14 cellular contexts compared by ENCODE assay signal in the genomic region with DNA sequence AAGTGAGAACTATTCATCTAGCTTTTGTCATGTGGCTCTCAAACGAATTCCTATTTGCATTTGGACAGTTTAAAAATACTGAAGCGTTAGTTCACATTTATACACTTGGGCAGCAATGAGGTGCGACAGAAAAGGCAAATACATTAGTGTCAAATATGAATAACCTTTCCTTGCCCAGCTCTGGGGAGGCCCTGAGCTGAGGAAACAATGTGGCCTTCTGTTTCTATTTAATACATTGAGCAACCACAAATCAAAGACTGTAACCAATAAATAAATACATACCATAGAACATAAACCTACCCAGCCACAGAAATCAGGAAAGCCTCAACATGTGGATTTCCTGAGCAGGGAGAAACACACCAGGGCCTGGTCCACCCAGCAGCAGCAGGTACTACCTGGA.
DNase-seq lines count a peak whose midpoint lies in the region; TF ChIP-seq lines count a peak whose summit lies in the region.
"Had no signal": no experiment of that assay in that cellular context is flagged by ENCODE, and none has a peak within 500 bp of the region (broad histone marks: within the 10 kb centered on the region; RNA-seq: fewer than 3 reads in every experiment).

No MANE protein-coding gene starts in this region.

- no peaks in the 10 kb centered on the region for H3K27me3 Mint-ChIP-seq in Calu3 (ENCODE audit: unreplicated experiment)
- H3K27me3 Mint-ChIP-seq in nephron progenitor cell (ENCODE audit: low read depth, poor library complexity) = peaks cover 2% of the 10 kb centered on the region
- H3K27me3 Mint-ChIP-seq: CD4-positive, CD25-positive, alpha-beta regulatory T cell; IgD-negative memory B cell had no signal

- POLR2A ChIA-PET in GM10248 (lab: Yijun Ruan, JAX) = no interaction called here

- H3K9me3 ChIP-seq in BLaER1 (peaks cover 8% of the 10 kb centered on the region), adipocyte (ENCODE audit: control insufficient read depth, low read length) (no peaks in the 10 kb centered on the region)

- H3K9me3 Mint-ChIP-seq in Calu3 (ENCODE audit: low read depth, unreplicated experiment) (no peaks in the 10 kb centered on the region), nephron progenitor cell (peaks cover 22% of the 10 kb centered on the region)
- H3K9me3 Mint-ChIP-seq: HFFc6 had no signal

- BruUV-seq in Calu3 (replicated peaks; lab: Mats Ljungman, UMichigan) = no TSS peak

- intact Hi-C loops in Calu3 (cut with micrococcal nuclease; ENCODE audit: unreplicated experiment) = loop anchor here (5.0 kb wide), 1 partner anchor 903 kb away; no protein-coding TSS in a partner anchor

- no peak for TF ChIP-seq CTCF in Calu3 (IDR thresholded peaks at IDR 0.05; ENCODE audit: unreplicated experiment)
- TF ChIP-seq CTCF in nephron progenitor cell (IDR thresholded peaks at IDR 0.05) = no peak
- TF ChIP-seq CTCF in GM10248 (IDR thresholded peaks at IDR 0.05; ENCODE audit: control extremely low read depth, extremely low read depth, low read depth, missing control alignments) = no peak

- H3K27me3 ChIP-seq in BLaER1 (no peaks in the 10 kb centered on the region), adipocyte (replicated peaks; ENCODE audit: control insufficient read depth, insufficient read depth, low read length) (no peaks in the 10 kb centered on the region)

- no peak overlapping the region for H3K4me3 Mint-ChIP-seq in Calu3 (ENCODE audit: low read depth, unreplicated experiment)
- no peak overlapping the region for H3K4me3 Mint-ChIP-seq in nephron progenitor cell
- H3K4me3 Mint-ChIP-seq: CD4-positive, CD25-positive, alpha-beta regulatory T cell; HFFc6; IgD-negative memory B cell had no signal

- H3K27ac ChIP-seq in BLaER1 = no peak overlapping the region

- no peak overlapping the region for H3K4me3 ChIP-seq in BLaER1
- no peak overlapping the region for H3K4me3 ChIP-seq in adipocyte (ENCODE audit: low read length)
- H3K4me3 ChIP-seq: A549, GM12878 had no signal

- no peaks in the 10 kb centered on the region for H3K36me3 Mint-ChIP-seq in Calu3 (ENCODE audit: insufficient read depth, unreplicated experiment)
- H3K36me3 Mint-ChIP-seq in nephron progenitor cell (ENCODE audit: low read depth) = peaks cover 22% of the 10 kb centered on the region
- H3K36me3 Mint-ChIP-seq: CD4-positive, CD25-positive, alpha-beta regulatory T cell had no signal

- 0 out of 2 replicates have a peak, but pooled peaks cover 3% of the 10 kb centered on the region for H3K36me3 ChIP-seq in BLaER1
- no peaks in the 10 kb centered on the region for H3K36me3 ChIP-seq in adipocyte (ENCODE audit: control insufficient read depth, insufficient read depth, low read length, severe bottlenecking)

- H3K27ac Mint-ChIP-seq in Calu3 (ENCODE audit: unreplicated experiment) (peak overlapping the region; percentile 70), nephron progenitor cell (peak overlapping the region; percentile 43)
- H3K27ac Mint-ChIP-seq: CD4-positive, CD25-positive, alpha-beta regulatory T cell; HFFc6; IgD-negative memory B cell had no signal

- H3K4me1 Mint-ChIP-seq in Calu3 (ENCODE audit: low read depth, unreplicated experiment) (peaks cover 45% of the 10 kb centered on the region), nephron progenitor cell (peaks cover 14% of the 10 kb centered on the region)
- H3K4me1 Mint-ChIP-seq: CD4-positive, CD25-positive, alpha-beta regulatory T cell; IgD-negative memory B cell had no signal

- H3K9ac ChIP-seq in BLaER1 = no peak overlapping the region
- no peak overlapping the region for H3K9ac ChIP-seq in adipocyte (ENCODE audit: low read length)

- DNase-seq in Calu3 (no peak), adipocyte (ENCODE audit: low read depth) (peak; percentile 19), nephron progenitor cell (no peak), SIG-M5 treated with dmso at 0.1 percent for 504 hours (lab: John Stamatoyannopoulos, UW; ENCODE audit: unreplicated experiment) (no peak), GM10248 (ENCODE audit: extremely low spot score) (no peak), NCI-H524 treated with DMSO at 0.1 percent for 48 hours (lab: John Stamatoyannopoulos, UW) (no peak)
- DNase-seq: CD4-positive, CD25-positive, alpha-beta regulatory T cell; DMS 273 treated with DMSO at 0.1 percent for 48 hours; HCEC 1CT; HFFc6 had no signal

- 0 out of 2 replicates have a peak overlapping the region, but pooled peaks have one; percentile 7 for H3K4me2 ChIP-seq in BLaER1
- H3K4me2 ChIP-seq: A549 had no signal

- H4K20me1 ChIP-seq in BLaER1 = no peaks in the 10 kb centered on the region

- H3K4me1 ChIP-seq in BLaER1 (peaks cover 12% of the 10 kb centered on the region), adipocyte (ENCODE audit: control insufficient read depth, insufficient read depth, low read length) (peaks cover 11% of the 10 kb centered on the region)

- CTCF ChIA-PET in Calu3 (lab: Charles Lee) = no interaction called here
- CTCF ChIA-PET in GM10248 (lab: Yijun Ruan, JAX) = no interaction called here
